In genomic region chr17:69870751-69871199, GRCh38 we compare ENCODE assay signal across 15 cellular contexts.
DNase-seq lines count a peak whose midpoint lies in the region; ATAC-seq, FAIRE-seq and TF ChIP-seq lines count a peak whose summit lies in the region.
"Had no signal": no experiment of that assay in that cellular context is flagged by ENCODE, and none has a peak within 500 bp of the region (broad histone marks: within the 10 kb centered on the region; RNA-seq: fewer than 3 reads in every experiment).

No MANE protein-coding gene starts in this region.

- H3K27ac Mint-ChIP-seq in activated T-helper 1 cell treated with anti-CD3 and anti-CD28 coated beads, Interleukin-12 subunit alpha, Interleukin-12 subunit beta, Interleukin-2, Interleukin-4 antibody, amounts not matched to agents 30 ng/mL and 10 ng/mL and 1 ng/mL, durations not matched to agents 14 hours and 24 hours and 36 hours, result no peak overlapping the region
- H3K27ac Mint-ChIP-seq: activated T-cell treated with anti-CD3 and anti-CD28 coated beads, Interleukin-2, amount 50 U/mL, for 72 hours had no signal

- TF ChIP-seq RAD21 in IMR-90 (IDR thresholded peaks at IDR 0.05; ENCODE audit: low read length), result no peak

- peaks cover 18% of the 10 kb centered on the region for H3K4me1 ChIP-seq in IMR-90 (ENCODE audit: control insufficient read depth, insufficient read depth, low read length)
- H3K4me1 ChIP-seq: HAP-1, lower lobe of right lung had no signal

- peak overlapping the region; percentile 93 for H2BK120ac ChIP-seq in IMR-90 (ENCODE audit: low read depth, low read length)

- BruUV-seq in IMR-90 (replicated peaks; lab: Mats Ljungman, UMichigan), result no TSS peak

- peak overlapping the region; percentile 78 for H2AK5ac ChIP-seq in IMR-90 (ENCODE audit: low read depth, low read length)

- peak overlapping the region; percentile 65 for H3K56ac ChIP-seq in IMR-90 (ENCODE audit: extremely low read depth, insufficient read depth, low read length)

- no CpG with 5 or more reads among the region's 3 CpGs for WGBS in IMR-90 (ENCODE audit: extremely low coverage in 2 of 2, insufficient read length in 1 of 2), 2 experiments

- no peak for TF ChIP-seq CTCF in AG09319 (IDR thresholded peaks at IDR 0.05; ENCODE audit: low read depth, low read length)
- no peak for TF ChIP-seq CTCF in IMR-90 (conservative IDR thresholded peaks at IDR 0.05; ENCODE audit: low read depth, low read length)
- TF ChIP-seq CTCF in bronchial epithelial cell (IDR thresholded peaks at IDR 0.05; ENCODE audit: insufficient read depth, low read length, severe bottlenecking), result no peak

- peak overlapping the region; percentile 92 for H2BK20ac ChIP-seq in IMR-90 (ENCODE audit: low read depth, low read length)

- peak overlapping the region; percentile 35 to 93; a peak in 3 of 4 replicates for H4K8ac ChIP-seq in IMR-90 (ENCODE audit: low read depth in 2 of 2, low read length in 2 of 2)

- H3K4me2 ChIP-seq in IMR-90 (ENCODE audit: low read depth, low read length), result peak overlapping the region; percentile 79

- peak overlapping the region; percentile 94 for H3K23ac ChIP-seq in IMR-90 (ENCODE audit: low read depth, low read length)

- in situ Hi-C loops in IMR-90 (cut with MboI; ENCODE audit: low sequenced_read_pairs), result no loop called here

- H3K14ac ChIP-seq in IMR-90 (replicated peaks; ENCODE audit: low read depth, low read length), result peak overlapping the region; percentile 84

- dilution Hi-C loops in IMR-90 (cut with HindIII; ENCODE audit: low sequenced_read_pairs, unreplicated experiment), result no loop called here

- peak overlapping the region; percentile 99 for H4K5ac ChIP-seq in IMR-90 (ENCODE audit: low read depth, low read length)

- POLR2A ChIA-PET in IMR-90 (lab: Charles Lee; ENCODE audit: unreplicated experiment), result no interaction called here

- TF ChIP-seq POLR2A in IMR-90 (IDR thresholded peaks at IDR 0.05; ENCODE audit: low read depth, low read length), result no peak

- peak overlapping the region; percentile 99 for H2BK5ac ChIP-seq in IMR-90 (ENCODE audit: low read depth, low read length, poor library complexity, severe bottlenecking)

- H3K9ac ChIP-seq in IMR-90 (ENCODE audit: low read depth, low read length), result peak overlapping the region; percentile 51; the same call in 1 of the 2 replicates

- H2BK15ac ChIP-seq in IMR-90 (ENCODE audit: low read depth, low read length), result peak overlapping the region; percentile 60; the same call in 2 of the 3 replicates

- peak; percentile 64 for DNase-seq in AG09319 (ENCODE audit: extremely low read depth, low read depth)
- DNase-seq in IMR-90, result peak; percentile 88
- peak; percentile 89 for DNase-seq in bronchial epithelial cell (ENCODE audit: low read depth)
- DNase-seq in kidney glomerular epithelial cell (lab: John Stamatoyannopoulos, UW), result peak; percentile 37
- DNase-seq in activated CD8-positive, alpha-beta memory T cell treated with anti-CD3 and anti-CD28 coated beads, Interleukin-2, amount 50 U/mL, for 48 hours, result no peak
- DNase-seq in activated T-helper 1 cell treated with anti-CD3 and anti-CD28 coated beads, Interleukin-12 subunit alpha, Interleukin-12 subunit beta, Interleukin-2, Interleukin-4 antibody, amounts not matched to agents 30 ng/mL and 10 ng/mL and 1 ng/mL, durations not matched to agents 14 hours and 24 hours and 36 hours (ENCODE audit: low spot score), result no peak
- DNase-seq in NCI-H2029 treated with DMSO at 0.1 percent for 48 hours (lab: John Stamatoyannopoulos, UW), result no peak
- DNase-seq: activated T-cell treated with anti-CD3 and anti-CD28 coated beads, Interleukin-2, amount 50 U/mL, for 72 hours; C1 segment of cervical spinal cord; lower lobe of right lung; WERI-Rb-1 had no signal

- H3K27me3 Mint-ChIP-seq in activated T-helper 1 cell treated with anti-CD3 and anti-CD28 coated beads, Interleukin-12 subunit alpha, Interleukin-12 subunit beta, Interleukin-2, Interleukin-4 antibody, amounts not matched to agents 30 ng/mL and 10 ng/mL and 1 ng/mL, durations not matched to agents 14 hours and 24 hours and 36 hours (ENCODE audit: insufficient read depth), result no peaks in the 10 kb centered on the region
- H3K27me3 Mint-ChIP-seq: central memory CD8-positive, alpha-beta T cell had no signal

- H3K4me3 ChIP-seq in IMR-90 (ENCODE audit: insufficient read depth, low read depth, low read length), result no peak overlapping the region
- H3K4me3 ChIP-seq in bronchial epithelial cell (ENCODE audit: low read depth, low read length), result no peak overlapping the region
- H3K4me3 ChIP-seq: HAP-1, lower lobe of right lung had no signal

- no peaks in the 10 kb centered on the region for H3K36me3 Mint-ChIP-seq in activated T-helper 1 cell treated with anti-CD3 and anti-CD28 coated beads, Interleukin-12 subunit alpha, Interleukin-12 subunit beta, Interleukin-2, Interleukin-4 antibody, amounts not matched to agents 30 ng/mL and 10 ng/mL and 1 ng/mL, durations not matched to agents 14 hours and 24 hours and 36 hours (ENCODE audit: low read depth)

- H3K79me1 ChIP-seq in IMR-90 (ENCODE audit: low read depth in 1 of 2, low read length in 2 of 2), result no peaks in the 10 kb centered on the region

- H3K18ac ChIP-seq in IMR-90 (ENCODE audit: low read depth, low read length), result peak overlapping the region; percentile 98

- peaks cover 3% of the 10 kb centered on the region; the same call in 1 of the 2 replicates for H3K9me1 ChIP-seq in IMR-90 (ENCODE audit: insufficient read depth, low read length)

- CTCF ChIA-PET in IMR-90 (lab: Yijun Ruan, JAX), result interaction anchor here (0.8 to 1.5 kb wide), 4 partner anchors 15 to 331 kb away, joined by 3 to 6 read pairs (median 4); no protein-coding TSS in a partner anchor

- H3K36me3 ChIP-seq in IMR-90 (ENCODE audit: control insufficient read depth, insufficient read depth, low read length) (no peaks in the 10 kb centered on the region), bronchial epithelial cell (ENCODE audit: control insufficient read depth, insufficient read depth, low read length) (no peaks in the 10 kb centered on the region)
- H3K36me3 ChIP-seq: HAP-1, lower lobe of right lung, WERI-Rb-1 had no signal

- peak overlapping the region; percentile 91 for H4K91ac ChIP-seq in IMR-90 (ENCODE audit: insufficient read depth, low read depth, low read length)

- H3K9me3 Mint-ChIP-seq in activated T-helper 1 cell treated with anti-CD3 and anti-CD28 coated beads, Interleukin-12 subunit alpha, Interleukin-12 subunit beta, Interleukin-2, Interleukin-4 antibody, amounts not matched to agents 30 ng/mL and 10 ng/mL and 1 ng/mL, durations not matched to agents 14 hours and 24 hours and 36 hours, result no peaks in the 10 kb centered on the region

- peak overlapping the region; percentile 85 for H2AK9ac ChIP-seq in IMR-90 (replicated peaks; ENCODE audit: low read depth, low read length, poor library complexity)

- ATAC-seq in IMR-90 (ENCODE audit: low read depth) (peak; percentile 74), GM19452 (IDR thresholded peaks at IDR 0.05; ENCODE audit: unreplicated experiment) (no peak)
- ATAC-seq: activated T-cell treated with anti-CD3 and anti-CD28 coated beads, Interleukin-2, amount 50 U/mL, for 72 hours; lower lobe of right lung; Right ventricle myocardium inferior had no signal

- peak overlapping the region; percentile 78 for H3K27ac ChIP-seq in IMR-90 (ENCODE audit: insufficient read depth, low read length)
- H3K27ac ChIP-seq: lower lobe of right lung, WERI-Rb-1 had no signal

- H4K20me1 ChIP-seq in IMR-90 (ENCODE audit: insufficient read depth, low read length), result no peaks in the 10 kb centered on the region

- H3K27me3 ChIP-seq in IMR-90 (ENCODE audit: control insufficient read depth, insufficient read depth, low read length) (no peaks in the 10 kb centered on the region), bronchial epithelial cell (ENCODE audit: control insufficient read depth, insufficient read depth, low read length) (no peaks in the 10 kb centered on the region)

- no peaks in the 10 kb centered on the region for H3K4me1 Mint-ChIP-seq in activated T-helper 1 cell treated with anti-CD3 and anti-CD28 coated beads, Interleukin-12 subunit alpha, Interleukin-12 subunit beta, Interleukin-2, Interleukin-4 antibody, amounts not matched to agents 30 ng/mL and 10 ng/mL and 1 ng/mL, durations not matched to agents 14 hours and 24 hours and 36 hours (ENCODE audit: low read depth)
- H3K4me1 Mint-ChIP-seq: central memory CD8-positive, alpha-beta T cell had no signal

- no peak for FAIRE-seq in bronchial epithelial cell (lab: Jason Lieb, UNC)

- no peaks in the 10 kb centered on the region for H3K9me3 ChIP-seq in IMR-90 (ENCODE audit: control insufficient read depth, insufficient read depth, low read length)
- H3K9me3 ChIP-seq: HAP-1, lower lobe of right lung had no signal

- peak overlapping the region; percentile 89 for H3K4ac ChIP-seq in IMR-90 (ENCODE audit: low read depth, low read length)

- H2AFZ ChIP-seq in IMR-90 (replicated peaks; ENCODE audit: low read length, poor library complexity), result peak overlapping the region; percentile 72

- H3K4me3 Mint-ChIP-seq in activated T-helper 1 cell treated with anti-CD3 and anti-CD28 coated beads, Interleukin-12 subunit alpha, Interleukin-12 subunit beta, Interleukin-2, Interleukin-4 antibody, amounts not matched to agents 30 ng/mL and 10 ng/mL and 1 ng/mL, durations not matched to agents 14 hours and 24 hours and 36 hours, result no peak overlapping the region
- H3K4me3 Mint-ChIP-seq: activated T-cell treated with anti-CD3 and anti-CD28 coated beads, Interleukin-2, amount 50 U/mL, for 72 hours; central memory CD8-positive, alpha-beta T cell had no signal

- intact Hi-C loops in IMR-90 (cut with micrococcal nuclease), result loop anchor here (1.0 to 2.0 kb wide), 3 partner anchors 108 to 268 kb away; no protein-coding TSS in a partner anchor
- intact Hi-C loops in activated T-helper 1 cell treated with anti-CD3 and anti-CD28 coated beads, Interleukin-12 subunit alpha, Interleukin-12 subunit beta, Interleukin-2, Interleukin-4 antibody, amounts not matched to agents 30 ng/mL and 10 ng/mL and 1 ng/mL, durations not matched to agents 14 hours and 24 hours and 36 hours (cut with micrococcal nuclease), result no loop called here

TF ChIP-seq in IMR-90, 13 proteins besides CTCF, POLR2A, EP300 and RAD21 (continues in another document):
- TF ChIP-seq MXI1 (IDR thresholded peaks at IDR 0.05; ENCODE audit: borderline replicate concordance, low read depth, low read length) (no peak), RFX5 (IDR thresholded peaks at IDR 0.05; ENCODE audit: low read depth, low read length) (no peak), BHLHE40 (IDR thresholded peaks at IDR 0.05; ENCODE audit: low read depth, low read length) (no peak), MAFK (IDR thresholded peaks at IDR 0.05; ENCODE audit: low read depth, low read length) (no peak), MAZ (IDR thresholded peaks at IDR 0.05; ENCODE audit: borderline replicate concordance, low read depth, low read length) (no peak), FOS (IDR thresholded peaks at IDR 0.05; ENCODE audit: low read depth, low read length) (no peak), RCOR1 (IDR thresholded peaks at IDR 0.05; ENCODE audit: insufficient replicate concordance, low read length) (no peak)

Comparison
In these comparisons a context has a peak if more than half of its experiments do, and no peak if none do; other contexts are left out.
1. DNase-seq: peak in AG09319 (single experiment), IMR-90 (single experiment), bronchial epithelial cell (single experiment) and kidney glomerular epithelial cell (single experiment); none in activated CD8-positive, alpha-beta memory T cell treated with anti-CD3 and anti-CD28 coated beads, Interleukin-2, amount 50 U/mL, for 48 hours (single experiment), activated T-helper 1 cell treated with anti-CD3 and anti-CD28 coated beads, Interleukin-12 subunit alpha, Interleukin-12 subunit beta, Interleukin-2, Interleukin-4 antibody, amounts not matched to agents 30 ng/mL and 10 ng/mL and 1 ng/mL, durations not matched to agents 14 hours and 24 hours and 36 hours (single experiment) and NCI-H2029 treated with DMSO at 0.1 percent for 48 hours (single experiment).